In genomic region chr1:213987422-213987875, GRCh38 we compare ENCODE assay signal across 8 cellular contexts. TPM values are rescaled to one million over a fixed set of nuclear protein-coding genes. Genes with fewer than 3 reads are reported as not detected.
DNase-seq lines count a peak whose midpoint lies in the region; ATAC-seq lines count a peak whose summit lies in the region.

No MANE protein-coding gene starts in this region.

- ATAC-seq in activated CD8-positive, alpha-beta memory T cell treated with anti-CD3 and anti-CD28 coated beads, Interleukin-2, amount 10 ng/mL, durations not matched to agents 7 days and 5 days, result no peak
- ATAC-seq in HG03159 (IDR thresholded peaks at IDR 0.05; ENCODE audit: unreplicated experiment) (peak; percentile 29), left ventricle myocardium superior (peak; percentile 52)
- peak; percentile 40 for ATAC-seq in activated CD8-positive, alpha-beta T cell treated with anti-CD3 and anti-CD28 coated beads, Interleukin-2, amount 10 ng/mL, durations not matched to agents 7 days and 5 days

- peaks cover 11% of the 10 kb centered on the region for H3K4me1 Mint-ChIP-seq in activated CD8-positive, alpha-beta memory T cell treated with anti-CD3 and anti-CD28 coated beads, Interleukin-2, amount 10 ng/mL, durations not matched to agents 7 days and 5 days
- H3K4me1 Mint-ChIP-seq in activated CD8-positive, alpha-beta T cell treated with anti-CD3 and anti-CD28 coated beads, Interleukin-2, amount 10 ng/mL, durations not matched to agents 7 days and 5 days (ENCODE audit: low read depth), result peaks cover 23% of the 10 kb centered on the region

- intact Hi-C loops in left ventricle myocardium superior (cut with micrococcal nuclease), result no loop called here

- H3K27ac ChIP-seq in skin epidermis, result peak overlapping the region in 14 of 21 experiments; percentile 1 to 83 (median 46)

- POLR2A ChIA-PET in activated CD8-positive, alpha-beta T cell treated with anti-CD3 and anti-CD28 coated beads, Interleukin-2, amount 10 ng/mL, durations not matched to agents 7 days and 5 days (lab: Charles Lee), result interaction anchor here (0.6 kb wide), 1 partner anchor 868 kb away, joined by 4 read pairs; no protein-coding TSS in a partner anchor

- no peak for DNase-seq in activated CD8-positive, alpha-beta memory T cell treated with anti-CD3 and anti-CD28 coated beads, Interleukin-2, amount 10 ng/mL, durations not matched to agents 7 days and 5 days
- no peak for DNase-seq in activated CD8-positive, alpha-beta memory T cell treated with anti-CD3 and anti-CD28 coated beads, Interleukin-2, amount 50 U/mL, for 48 hours
- DNase-seq in activated CD8-positive, alpha-beta T cell treated with anti-CD3 and anti-CD28 coated beads, Interleukin-2, amount 10 ng/mL, durations not matched to agents 7 days and 5 days, result no peak
- peak; percentile 76 for DNase-seq in left ventricle myocardium superior
- DNase-seq in stimulated activated CD4-positive, alpha-beta T cell treated with anti-CD3 and anti-CD28 coated beads, Interleukin-4, amount 100 ng/mL, for 1 hour, result no peak
- no peak for DNase-seq in cerebellar cortex (ENCODE audit: low spot score)

- H3K4me3 ChIP-seq in skin epidermis, result peak overlapping the region; percentile 40 to 56 (median 43)

- H3K27me3 Mint-ChIP-seq in activated CD8-positive, alpha-beta memory T cell treated with anti-CD3 and anti-CD28 coated beads, Interleukin-2, amount 10 ng/mL, durations not matched to agents 7 days and 5 days, result peaks cover 86% of the 10 kb centered on the region
- H3K27me3 Mint-ChIP-seq in activated CD8-positive, alpha-beta T cell treated with anti-CD3 and anti-CD28 coated beads, Interleukin-2, amount 10 ng/mL, durations not matched to agents 7 days and 5 days (ENCODE audit: low read depth), result peaks cover 83% of the 10 kb centered on the region

- H3K27ac Mint-ChIP-seq in activated CD8-positive, alpha-beta memory T cell treated with anti-CD3 and anti-CD28 coated beads, Interleukin-2, amount 10 ng/mL, durations not matched to agents 7 days and 5 days, result no peak overlapping the region
- H3K27ac Mint-ChIP-seq in activated CD8-positive, alpha-beta T cell treated with anti-CD3 and anti-CD28 coated beads, Interleukin-2, amount 10 ng/mL, durations not matched to agents 7 days and 5 days, result peak overlapping the region; percentile 70

- H3K9me3 Mint-ChIP-seq in activated CD8-positive, alpha-beta memory T cell treated with anti-CD3 and anti-CD28 coated beads, Interleukin-2, amount 10 ng/mL, durations not matched to agents 7 days and 5 days (ENCODE audit: low read depth), result no peaks in the 10 kb centered on the region
- no peaks in the 10 kb centered on the region for H3K9me3 Mint-ChIP-seq in activated CD8-positive, alpha-beta T cell treated with anti-CD3 and anti-CD28 coated beads, Interleukin-2, amount 10 ng/mL, durations not matched to agents 7 days and 5 days (ENCODE audit: insufficient read depth)

- H3K36me3 Mint-ChIP-seq in activated CD8-positive, alpha-beta memory T cell treated with anti-CD3 and anti-CD28 coated beads, Interleukin-2, amount 10 ng/mL, durations not matched to agents 7 days and 5 days, result no peaks in the 10 kb centered on the region
- H3K36me3 Mint-ChIP-seq in activated CD8-positive, alpha-beta T cell treated with anti-CD3 and anti-CD28 coated beads, Interleukin-2, amount 10 ng/mL, durations not matched to agents 7 days and 5 days (ENCODE audit: low read depth), result peaks cover 11% of the 10 kb centered on the region

- CTCF ChIA-PET in activated CD8-positive, alpha-beta memory T cell treated with anti-CD3 and anti-CD28 coated beads, Interleukin-2, amount 10 ng/mL, durations not matched to agents 7 days and 5 days (lab: Charles Lee), result no interaction called here
- CTCF ChIA-PET in activated CD8-positive, alpha-beta T cell treated with anti-CD3 and anti-CD28 coated beads, Interleukin-2, amount 10 ng/mL, durations not matched to agents 7 days and 5 days (lab: Charles Lee), result no interaction called here

- peak overlapping the region; percentile 55 for H3K4me3 Mint-ChIP-seq in activated CD8-positive, alpha-beta memory T cell treated with anti-CD3 and anti-CD28 coated beads, Interleukin-2, amount 10 ng/mL, durations not matched to agents 7 days and 5 days
- peak overlapping the region; percentile 79 for H3K4me3 Mint-ChIP-seq in activated CD8-positive, alpha-beta T cell treated with anti-CD3 and anti-CD28 coated beads, Interleukin-2, amount 10 ng/mL, durations not matched to agents 7 days and 5 days

RNA-seq across cellular contexts. Expression of gene PROX1, which starts 0.3 kb away (rescaled TPM):
- total RNA-seq in activated CD8-positive, alpha-beta memory T cell treated with anti-CD3 and anti-CD28 coated beads, Interleukin-2, amount 10 ng/mL, durations not matched to agents 7 days and 5 days, result not detected
- not detected for total RNA-seq in activated CD8-positive, alpha-beta T cell treated with anti-CD3 and anti-CD28 coated beads, Interleukin-2, amount 10 ng/mL, durations not matched to agents 7 days and 5 days
- 95.0 TPM for total RNA-seq in left ventricle myocardium superior

Comparison
In these comparisons a context has a peak if more than half of its experiments do, and no peak if none do; other contexts are left out.
1. RNA of gene PROX1, which starts 0.3 kb away (total RNA-seq): 95.0 TPM in left ventricle myocardium superior (single experiment); not detected in activated CD8-positive, alpha-beta memory T cell treated with anti-CD3 and anti-CD28 coated beads, Interleukin-2, amount 10 ng/mL, durations not matched to agents 7 days and 5 days and not detected in activated CD8-positive, alpha-beta T cell treated with anti-CD3 and anti-CD28 coated beads, Interleukin-2, amount 10 ng/mL, durations not matched to agents 7 days and 5 days; every median in the first group is over 10 times any median in the second.